Comparison of ENCODE assay signal across 9 cellular contexts in the genomic region with DNA sequence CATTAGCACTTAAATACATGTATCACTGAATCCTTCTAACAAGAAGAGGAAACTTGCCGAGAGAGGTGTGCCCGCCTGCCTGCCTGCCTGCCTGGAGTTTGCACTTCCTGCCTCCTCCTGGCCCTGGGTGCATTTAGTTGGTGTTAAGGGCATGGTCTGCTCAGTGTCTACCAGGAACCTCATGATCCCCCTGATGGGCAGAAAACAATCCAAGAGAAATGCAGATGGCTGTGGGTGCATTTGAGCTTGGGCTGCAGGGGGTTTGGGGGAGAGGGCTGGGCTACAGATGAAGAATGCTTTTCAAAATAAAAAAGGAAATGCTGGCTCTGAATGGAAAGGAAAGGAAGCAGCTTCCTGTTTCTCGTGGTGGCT. TPM values are rescaled to one million over a fixed set of nuclear protein-coding genes. Genes with fewer than 3 reads are reported as not detected.
A peak's percentile ranks its signal among the peaks of the same experiment; 100 is the strongest.
DNase-seq lines count a peak whose midpoint lies in the region; ATAC-seq, FAIRE-seq and TF ChIP-seq lines count a peak whose summit lies in the region.
"Had no signal": no experiment of that assay in that cellular context is flagged by ENCODE, and none has a peak within 500 bp of the region (broad histone marks: within the 10 kb centered on the region; RNA-seq: fewer than 3 reads in every experiment).

No MANE protein-coding gene starts in this region.

- POLR2A ChIA-PET in HEK293T (lab: Yijun Ruan, JAX): no interaction called here

- peaks cover 56% of the 10 kb centered on the region for H3K4me1 Mint-ChIP-seq in T-helper 17 cell

- no peak overlapping the region for H2AK5ac ChIP-seq in mesenchymal stem cell (ENCODE audit: low read length, severe bottlenecking)

- 69% methylated on average over 3 of the region's 3 CpGs for WGBS in mesenchymal stem cell

- H3K14ac ChIP-seq in mesenchymal stem cell (ENCODE audit: low read length in 2 of 2): peak overlapping the region in 1 of 2 experiments; percentile 83

- no peak overlapping the region for H2BK15ac ChIP-seq in mesenchymal stem cell (ENCODE audit: low read depth, poor library complexity, severe bottlenecking)

- H3K4me2 ChIP-seq in mesenchymal stem cell (ENCODE audit: low read length, poor library complexity, severe bottlenecking): no peak overlapping the region

- H3K27ac ChIP-seq in foreskin keratinocyte (no peak overlapping the region), kidney (ENCODE audit: low read depth in 2 of 2, low read length in 2 of 2) (no peak overlapping the region), mesenchymal stem cell (ENCODE audit: low read length, poor library complexity, severe bottlenecking) (no peak overlapping the region)

- H3K4me3 ChIP-seq in mucosa of descending colon: no peak overlapping the region
- no peak overlapping the region for H3K4me3 ChIP-seq in kidney (ENCODE audit: low read length in 2 of 2)
- H3K4me3 ChIP-seq in mesenchymal stem cell (ENCODE audit: insufficient read depth in 1 of 2, low read depth in 1 of 2, low read length in 2 of 2): no peak overlapping the region

- H3K27ac Mint-ChIP-seq in T-helper 17 cell: peak overlapping the region; percentile 90

- H3K23ac ChIP-seq in mesenchymal stem cell (ENCODE audit: low read length in 2 of 2): no peak overlapping the region

- no peak overlapping the region for H3K4ac ChIP-seq in mesenchymal stem cell (ENCODE audit: low read depth in 1 of 2, low read length in 2 of 2)

- no peaks in the 10 kb centered on the region for H3K36me3 Mint-ChIP-seq in T-helper 17 cell (ENCODE audit: low read depth)

- no peak overlapping the region for H2BK5ac ChIP-seq in mesenchymal stem cell (ENCODE audit: low read depth, low read length, poor library complexity, severe bottlenecking)

- peaks cover 25% of the 10 kb centered on the region for H3K79me1 ChIP-seq in mesenchymal stem cell (replicated peaks; ENCODE audit: low read length, poor library complexity, severe bottlenecking)

- no peak for DNase-seq in T-helper 17 cell
- no peak for DNase-seq in mucosa of descending colon
- DNase-seq in foreskin keratinocyte: no peak
- DNase-seq in kidney: no peak
- no peak for DNase-seq in HEK293T (ENCODE audit: extremely low spot score)
- DNase-seq in mesenchymal stem cell: no peak
- DNase-seq: effector CD4-positive, alpha-beta T cell had no signal

- no peak for FAIRE-seq in kidney (lab: Jason Lieb, UNC)

- no peak overlapping the region for H3K18ac ChIP-seq in mesenchymal stem cell (ENCODE audit: low read depth in 1 of 2, low read length in 2 of 2)

- H4K8ac ChIP-seq in mesenchymal stem cell (ENCODE audit: low read length): no peak overlapping the region

- no peak overlapping the region for H2BK120ac ChIP-seq in mesenchymal stem cell (ENCODE audit: low read depth, low read length)

- no peak overlapping the region for H3K9ac ChIP-seq in kidney (ENCODE audit: low read length in 2 of 2)
- no peak overlapping the region for H3K9ac ChIP-seq in mesenchymal stem cell (ENCODE audit: low read length)

- H3K4me3 Mint-ChIP-seq in T-helper 17 cell: peak overlapping the region; percentile 80

- no peak overlapping the region for H4K91ac ChIP-seq in mesenchymal stem cell (ENCODE audit: low read length)

- no peaks in the 10 kb centered on the region for H3K27me3 ChIP-seq in foreskin keratinocyte
- H3K27me3 ChIP-seq in mesenchymal stem cell (ENCODE audit: control insufficient read depth in 1 of 2, insufficient read depth in 1 of 2, low read length in 2 of 2): no peaks in the 10 kb centered on the region

- no peaks in the 10 kb centered on the region for H3K27me3 Mint-ChIP-seq in T-helper 17 cell

- no peaks in the 10 kb centered on the region for H3K9me3 ChIP-seq in T-helper 17 cell (ENCODE audit: control insufficient read depth, low read length, poor library complexity, severe bottlenecking)
- H3K9me3 ChIP-seq in mucosa of descending colon: no peaks in the 10 kb centered on the region
- H3K9me3 ChIP-seq in kidney (ENCODE audit: control insufficient read depth in 1 of 2, low read length in 2 of 2): no peaks in the 10 kb centered on the region
- H3K9me3 ChIP-seq in mesenchymal stem cell (ENCODE audit: control insufficient read depth, low read length): no peaks in the 10 kb centered on the region

- intact Hi-C loops in mucosa of descending colon (cut with DNase I, micrococcal nuclease): no loop called here
- intact Hi-C loops in kidney (cut with DNase I): no loop called here

- ATAC-seq in GM18867 (IDR thresholded peaks at IDR 0.05; ENCODE audit: unreplicated experiment) (peak; percentile 14), HG02610 (IDR thresholded peaks at IDR 0.05; ENCODE audit: unreplicated experiment) (peak; percentile 14), T-helper 17 cell (peak; percentile 61), mucosa of descending colon (peak; percentile 42), foreskin keratinocyte (no peak)

- H3K36me3 ChIP-seq in mucosa of descending colon (ENCODE audit: low read depth) (no peaks in the 10 kb centered on the region), kidney (ENCODE audit: control insufficient read depth in 1 of 2, insufficient read depth in 2 of 2, low read length in 2 of 2) (no peaks in the 10 kb centered on the region), mesenchymal stem cell (ENCODE audit: control insufficient read depth in 1 of 2, insufficient read depth in 2 of 2, low read depth in 1 of 2, low read length in 2 of 2) (no peaks in the 10 kb centered on the region)

- H3K4me1 ChIP-seq in mucosa of descending colon (ENCODE audit: low read depth) (no peaks in the 10 kb centered on the region), foreskin keratinocyte (peaks cover 5% of the 10 kb centered on the region), kidney (ENCODE audit: control insufficient read depth in 1 of 2, insufficient read depth in 1 of 2, low read depth in 1 of 2, low read length in 2 of 2) (peaks cover 0 to 7% of the 10 kb centered on the region in 2 donors), mesenchymal stem cell (ENCODE audit: control insufficient read depth, insufficient read depth, low read depth, low read length) (peaks cover 13% of the 10 kb centered on the region)

- no peak overlapping the region for H2BK12ac ChIP-seq in mesenchymal stem cell (ENCODE audit: low read length in 2 of 2)

- H2AFZ ChIP-seq in mesenchymal stem cell (ENCODE audit: low read depth, low read length): no peak overlapping the region

- CTCF ChIA-PET in HEK293T (lab: Yijun Ruan, JAX): no interaction called here

- TF ChIP-seq CTCF in mucosa of descending colon (IDR thresholded peaks at IDR 0.05) (no peak), foreskin keratinocyte (conservative IDR thresholded peaks at IDR 0.05) (no peak), kidney (IDR thresholded peaks at IDR 0.05; ENCODE audit: borderline replicate concordance, extremely low read depth, insufficient read depth) (no peak)

TF ChIP-seq in HEK293T, 16 proteins besides CTCF, POLR2A, EP300 and RAD21:
- TF ChIP-seq FOXM1 (IDR thresholded peaks at IDR 0.05; ENCODE audit: borderline replicate concordance) (no peak), FOXK2 (IDR thresholded peaks at IDR 0.05) (no peak), TARDBP (IDR thresholded peaks at IDR 0.05) (no peak), ELF4 (IDR thresholded peaks at IDR 0.05) (no peak), SUZ12 (IDR thresholded peaks at IDR 0.05) (no peak), ZNF384 (IDR thresholded peaks at IDR 0.05) (no peak), ARNT (IDR thresholded peaks at IDR 0.05) (no peak), NFRKB (IDR thresholded peaks at IDR 0.05) (no peak), CTBP1 (IDR thresholded peaks at IDR 0.05; ENCODE audit: borderline replicate concordance) (no peak), FOXA1 (IDR thresholded peaks at IDR 0.05) (no peak), HDGF (IDR thresholded peaks at IDR 0.05; ENCODE audit: borderline replicate concordance) (no peak), BHLHE40 (IDR thresholded peaks at IDR 0.05; ENCODE audit: borderline replicate concordance) (no peak), SP1 (IDR thresholded peaks at IDR 0.05) (no peak), L3MBTL2 (conservative IDR thresholded peaks at IDR 0.05) (no peak)
- TF ChIP-seq, protein P1, sequence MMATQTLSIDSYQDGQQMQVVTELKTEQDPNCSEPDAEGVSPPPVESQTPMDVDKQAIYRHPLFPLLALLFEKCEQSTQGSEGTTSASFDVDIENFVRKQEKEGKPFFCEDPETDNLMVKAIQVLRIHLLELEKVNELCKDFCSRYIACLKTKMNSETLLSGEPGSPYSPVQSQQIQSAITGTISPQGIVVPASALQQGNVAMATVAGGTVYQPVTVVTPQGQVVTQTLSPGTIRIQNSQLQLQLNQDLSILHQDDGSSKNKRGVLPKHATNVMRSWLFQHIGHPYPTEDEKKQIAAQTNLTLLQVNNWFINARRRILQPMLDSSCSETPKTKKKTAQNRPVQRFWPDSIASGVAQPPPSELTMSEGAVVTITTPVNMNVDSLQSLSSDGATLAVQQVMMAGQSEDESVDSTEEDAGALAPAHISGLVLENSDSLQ (IDR thresholded peaks at IDR 0.05): no peak

RNA-seq across cellular contexts. Expression of a gene that starts 10.1 kb away (rescaled TPM):
- total RNA-seq in T-helper 17 cell (10 to 100 TPM; 36.7 to 46.7 TPM), mucosa of descending colon (10 to 100 TPM; 20.5 to 50.4 (median 21.3) TPM), foreskin keratinocyte (1.3 and 2.2 TPM in 2 replicates), kidney (97.3 TPM)
- polyA plus RNA-seq in foreskin keratinocyte (0.65 and 0.75 TPM in 2 replicates), kidney (ENCODE audit: insufficient read depth, low read depth, low replicate concordance) (11.7 TPM)
- polyA plus RNA-seq in mesenchymal stem cell (2013, experiment 1 of 2): 20.6 TPM
- polyA plus RNA-seq in mesenchymal stem cell (2013, experiment 2 of 2): 20.0 TPM
